20 cellular contexts compared by ENCODE assay signal in the genomic region with DNA sequence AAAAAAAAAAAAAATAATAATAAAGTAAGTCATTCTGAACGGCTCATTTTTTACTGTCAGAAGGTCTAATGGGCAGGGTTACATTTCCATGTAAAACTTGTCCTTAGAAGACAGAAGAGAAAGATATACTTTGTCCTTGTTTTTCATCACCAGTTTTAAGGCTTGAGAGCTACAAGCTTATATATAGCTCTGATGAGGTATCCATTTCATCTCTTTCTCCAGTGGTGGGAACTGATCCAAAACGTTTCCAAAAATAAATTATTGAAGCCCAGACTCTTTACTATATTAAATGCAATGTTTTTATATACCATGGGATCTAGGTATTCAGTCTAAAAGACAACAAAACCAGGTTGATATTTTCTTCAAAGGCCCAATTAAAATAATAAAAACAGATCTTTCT.
"Had no signal": no experiment of that assay in that cellular context is flagged by ENCODE, and none has a peak within 500 bp of the region (broad histone marks: within the 10 kb centered on the region; RNA-seq: fewer than 3 reads in every experiment).

No MANE protein-coding gene starts in this region.

- DNase-seq: IMR-90, Karpas-422, KG1, MG63, NCI-H1092, NCI-H1105 treated with DMSO at 0.1 percent for 48 hours, NCI-H1417 treated with DMSO at 0.1 percent for 48 hours, NCI-H146, NCI-H1694 treated with DMSO at 0.1 percent for 48 hours, NCI-H1930, NCI-H2081, NCI-H2107, NCI-H2227 treated with DMSO at 0.1 percent for 48 hours, NCI-H524 treated with DMSO at 0.1 percent for 48 hours, NCI-H69, NCI-H774, RPMI8226, SHP77, SK-N-SH had no signal

- H3K27me3 ChIP-seq: MG63 had no signal

- H3K4me3 ChIP-seq: MG63 had no signal

- H3K9me3 ChIP-seq: MG63, SK-N-SH had no signal

- ATAC-seq: HepG2 had no signal
